ENCODE assay signal across 34 cellular contexts in genomic region chr1:2955652-2956051, GRCh38.
"Had no signal": no experiment of that assay in that cellular context is flagged by ENCODE, and none has a peak within 500 bp of the region (broad histone marks: within the 10 kb centered on the region; RNA-seq: fewer than 3 reads in every experiment).

No MANE protein-coding gene starts in this region.

- H3K4me3 ChIP-seq: ascending aorta, breast epithelium, cardiac muscle cell, colonic mucosa had no signal

- ATAC-seq: activated CD4-positive, alpha-beta T cell treated with anti-CD3 and anti-CD28 coated beads for 36 hours; activated CD8-positive, alpha-beta memory T cell treated with anti-CD3 and anti-CD28 coated beads, Interleukin-2, amount 10 ng/mL, durations not matched to agents 7 days and 5 days; activated CD8-positive, alpha-beta T cell treated with anti-CD3 and anti-CD28 coated beads, Interleukin-2, amount 10 ng/mL, durations not matched to agents 7 days and 5 days; activated naive CD4-positive, alpha-beta T cell treated with anti-CD3 and anti-CD28 coated beads, Interleukin-2, amount 50 U/mL, for 72 hours; esophagus mucosa; T-helper 17 cell had no signal

- H3K27me3 Mint-ChIP-seq: activated CD4-positive, alpha-beta T cell treated with anti-CD3 and anti-CD28 coated beads for 36 hours; activated CD4-positive, alpha-beta T cell treated with anti-CD3 and anti-CD28 coated beads, Interleukin-2, amount 10 ng/mL, durations not matched to agents 24 days and 14 days; activated CD8-positive, alpha-beta memory T cell treated with anti-CD3 and anti-CD28 coated beads, Interleukin-2, amount 10 ng/mL, durations not matched to agents 7 days and 5 days; activated naive CD4-positive, alpha-beta T cell treated with anti-CD3 and anti-CD28 coated beads, Interleukin-2, amount 10 ng/mL, durations not matched to agents 7 days and 5 days had no signal

- H3K36me3 Mint-ChIP-seq: activated CD4-positive, alpha-beta memory T cell treated with anti-CD3 and anti-CD28 coated beads for 36 hours; activated CD8-positive, alpha-beta memory T cell treated with anti-CD3 and anti-CD28 coated beads, Interleukin-2, amount 10 ng/mL, durations not matched to agents 7 days and 5 days; activated naive CD4-positive, alpha-beta T cell treated with anti-CD3 and anti-CD28 coated beads, Interleukin-2, amount 10 ng/mL, durations not matched to agents 7 days and 5 days; activated naive CD8-positive, alpha-beta T cell treated with anti-CD3 and anti-CD28 coated beads, Interleukin-2, amount 10 ng/mL, durations not matched to agents 7 days and 5 days; brain had no signal

- H3K27me3 ChIP-seq: ascending aorta, cardiac muscle cell, colonic mucosa had no signal

- FAIRE-seq: endometrium, frontal cortex had no signal

- H3K4me3 Mint-ChIP-seq: activated CD4-positive, alpha-beta memory T cell treated with anti-CD3 and anti-CD28 coated beads for 36 hours; activated CD4-positive, alpha-beta T cell treated with anti-CD3 and anti-CD28 coated beads for 36 hours; activated CD4-positive, alpha-beta T cell treated with anti-CD3 and anti-CD28 coated beads, Interleukin-2, amount 10 ng/mL, durations not matched to agents 24 days and 14 days; activated CD8-positive, alpha-beta memory T cell treated with anti-CD3 and anti-CD28 coated beads, Interleukin-2, amount 10 ng/mL, durations not matched to agents 7 days and 5 days; activated CD8-positive, alpha-beta T cell treated with anti-CD3 and anti-CD28 coated beads, Interleukin-2, amount 10 ng/mL, durations not matched to agents 7 days and 5 days; activated naive CD4-positive, alpha-beta T cell treated with anti-CD3 and anti-CD28 coated beads, Interleukin-2, amount 10 ng/mL, durations not matched to agents 7 days and 5 days; activated naive CD8-positive, alpha-beta T cell treated with anti-CD3 and anti-CD28 coated beads, Interleukin-2, amount 10 ng/mL, durations not matched to agents 7 days and 5 days; activated T-helper 1 cell treated with anti-CD3 and anti-CD28 coated beads, Interleukin-12 subunit alpha, Interleukin-12 subunit beta, Interleukin-2, Interleukin-4 antibody, amounts not matched to agents 30 ng/mL and 10 ng/mL and 1 ng/mL, durations not matched to agents 14 hours and 24 hours and 36 hours; brain; T-helper 17 cell; T-helper 2 cell treated with Interferon-gamma antibody and Interleukin-4, amounts not matched to agents 5 μg/mL and 100 μg/mL, for 36 hours had no signal

- H3K9me3 ChIP-seq: colonic mucosa had no signal

- H3K4me1 ChIP-seq: breast epithelium, colonic mucosa had no signal

- H3K36me3 ChIP-seq: ascending aorta, breast epithelium, cardiac muscle cell, colonic mucosa, WERI-Rb-1 had no signal

- H3K27ac Mint-ChIP-seq: activated CD4-positive, alpha-beta memory T cell treated with anti-CD3 and anti-CD28 coated beads for 36 hours; activated CD4-positive, alpha-beta T cell treated with anti-CD3 and anti-CD28 coated beads for 36 hours; activated CD4-positive, alpha-beta T cell treated with anti-CD3 and anti-CD28 coated beads, Interleukin-2, amount 10 ng/mL, durations not matched to agents 24 days and 14 days; activated CD8-positive, alpha-beta memory T cell treated with anti-CD3 and anti-CD28 coated beads, Interleukin-2, amount 10 ng/mL, durations not matched to agents 7 days and 5 days; activated CD8-positive, alpha-beta T cell treated with anti-CD3 and anti-CD28 coated beads, Interleukin-2, amount 10 ng/mL, durations not matched to agents 7 days and 5 days; activated naive CD4-positive, alpha-beta T cell treated with anti-CD3 and anti-CD28 coated beads, Interleukin-2, amount 10 ng/mL, durations not matched to agents 7 days and 5 days; activated naive CD4-positive, alpha-beta T cell treated with anti-CD3 and anti-CD28 coated beads, Interleukin-2, amount 50 U/mL, for 72 hours; activated naive CD8-positive, alpha-beta T cell treated with anti-CD3 and anti-CD28 coated beads, Interleukin-2, amount 10 ng/mL, durations not matched to agents 7 days and 5 days; activated T-helper 1 cell treated with anti-CD3 and anti-CD28 coated beads, Interleukin-12 subunit alpha, Interleukin-12 subunit beta, Interleukin-2, Interleukin-4 antibody, amounts not matched to agents 30 ng/mL and 10 ng/mL and 1 ng/mL, durations not matched to agents 14 hours and 24 hours and 36 hours; activated T-helper 2 cell treated with anti-CD3 and anti-CD28 coated beads, Interferon-gamma antibody, Interleukin-2, Interleukin-4, amounts not matched to agents 10 μg/mL and 5 μg/mL and 100 μg/mL, durations not matched to agents 14 hours and 24 hours and 36 hours; brain; T-helper 17 cell; T-helper 2 cell treated with Interferon-gamma antibody and Interleukin-4, amounts not matched to agents 5 μg/mL and 100 μg/mL, for 36 hours had no signal

- DNase-seq: activated CD4-positive, alpha-beta memory T cell treated with anti-CD3 and anti-CD28 coated beads for 36 hours; activated CD4-positive, alpha-beta T cell treated with anti-CD3 and anti-CD28 coated beads for 36 hours; activated CD4-positive, alpha-beta T cell treated with anti-CD3 and anti-CD28 coated beads, Interleukin-2, amount 10 ng/mL, durations not matched to agents 24 days and 14 days; activated CD4-positive, CD25-positive, alpha-beta regulatory T cell; activated CD4-positive, CD25-positive, alpha-beta regulatory T cell treated with anti-CD3 and anti-CD28 coated beads, Interleukin-2, amount 50 U/mL, for 72 hours; activated CD8-positive, alpha-beta memory T cell treated with anti-CD3 and anti-CD28 coated beads, Interleukin-2, amount 10 ng/mL, durations not matched to agents 7 days and 5 days; activated CD8-positive, alpha-beta memory T cell treated with anti-CD3 and anti-CD28 coated beads, Interleukin-2, amount 50 U/mL, for 4 hours; activated CD8-positive, alpha-beta T cell treated with anti-CD3 and anti-CD28 coated beads, Interleukin-2, amount 10 ng/mL, durations not matched to agents 7 days and 5 days; activated effector memory CD4-positive, alpha-beta T cell treated with anti-CD3 and anti-CD28 coated beads, Interleukin-2, amount 50 U/mL, for 16 hours; activated naive CD4-positive, alpha-beta T cell; activated naive CD4-positive, alpha-beta T cell treated with anti-CD3 and anti-CD28 coated beads, Interleukin-2, amount 10 ng/mL, durations not matched to agents 7 days and 5 days; activated naive CD8-positive, alpha-beta T cell treated with anti-CD3 and anti-CD28 coated beads, Interleukin-2, amount 10 ng/mL, durations not matched to agents 7 days and 5 days; activated T-cell treated with anti-CD3 and anti-CD28 coated beads, Interleukin-2, amount 50 U/mL, for 1 hour; activated T-cell treated with anti-CD3 and anti-CD28 coated beads, Interleukin-2, amount 50 U/mL, for 48 hours; central memory CD4-positive, alpha-beta T cell; cerebellar nuclear complex; colonic mucosa; effector CD8-positive, alpha-beta T cell; foreskin fibroblast; T-helper 1 cell; T-helper 17 cell; T1000; WERI-Rb-1 had no signal

- H3K4me1 Mint-ChIP-seq: activated CD4-positive, alpha-beta T cell treated with anti-CD3 and anti-CD28 coated beads for 36 hours; activated CD4-positive, alpha-beta T cell treated with anti-CD3 and anti-CD28 coated beads, Interleukin-2, amount 10 ng/mL, durations not matched to agents 24 days and 14 days; activated CD8-positive, alpha-beta memory T cell treated with anti-CD3 and anti-CD28 coated beads, Interleukin-2, amount 10 ng/mL, durations not matched to agents 7 days and 5 days; activated naive CD4-positive, alpha-beta T cell treated with anti-CD3 and anti-CD28 coated beads, Interleukin-2, amount 10 ng/mL, durations not matched to agents 7 days and 5 days; activated naive CD8-positive, alpha-beta T cell treated with anti-CD3 and anti-CD28 coated beads, Interleukin-2, amount 10 ng/mL, durations not matched to agents 7 days and 5 days; T-helper 17 cell had no signal

- H3K27ac ChIP-seq: ascending aorta, breast epithelium, cardiac muscle cell, colonic mucosa, WERI-Rb-1 had no signal
